In genomic region chr19:2546128-2547032, GRCh38 we compare ENCODE assay signal across 8 cellular contexts.
A peak's percentile ranks its signal among the peaks of the same experiment; 100 is the strongest.
DNase-seq lines count a peak whose midpoint lies in the region; ATAC-seq, FAIRE-seq and TF ChIP-seq lines count a peak whose summit lies in the region.

No MANE protein-coding gene starts in this region.

- peak overlapping the region; percentile 42 for H3K56ac ChIP-seq in mesendoderm (ENCODE audit: low read length)

- WGBS in mesendoderm (ENCODE audit: extremely low coverage, insufficient coverage, low lambda C conversion rate) = no CpG with 5 or more reads among the region's 50 CpGs
- 87% methylated on average over 50 of the region's 50 CpGs for WGBS in thymus

- no peak overlapping the region for H2AK5ac ChIP-seq in mesendoderm (ENCODE audit: low read length)

- no peak for TF ChIP-seq POLR2A in GM12892 (IDR thresholded peaks at IDR 0.05; ENCODE audit: low read depth, low read length)

- H3K4me1 ChIP-seq in duodenal mucosa (ENCODE audit: control insufficient read depth in 1 of 2, insufficient read depth in 2 of 2, low read length in 2 of 2) (peaks cover 14 to 36% of the 10 kb centered on the region in 2 donors), mesendoderm (ENCODE audit: control insufficient read depth, low read depth, low read length) (peaks cover 2% of the 10 kb centered on the region), thymus (ENCODE audit: control insufficient read depth, insufficient read depth, low read length) (peaks cover 10% of the 10 kb centered on the region)

- ATAC-seq in HG03175 (IDR thresholded peaks at IDR 0.05; ENCODE audit: unreplicated experiment) = no peak

- H3K18ac ChIP-seq in mesendoderm (ENCODE audit: low read length) = peak overlapping the region; percentile 16

- no peaks in the 10 kb centered on the region for H3K79me1 ChIP-seq in mesendoderm (ENCODE audit: low read length)

- no peak overlapping the region for H4K5ac ChIP-seq in mesendoderm (ENCODE audit: low read length)

- H3K27ac ChIP-seq in duodenal mucosa (ENCODE audit: low read depth, low read length) (peak overlapping the region; percentile 77), mesendoderm (ENCODE audit: low read depth, low read length) (no peak overlapping the region), thymus (ENCODE audit: low read depth) (peak overlapping the region; percentile 31)

- H2BK120ac ChIP-seq in mesendoderm (ENCODE audit: low read depth, low read length) = no peak overlapping the region

- H3K27me3 ChIP-seq in duodenal mucosa (ENCODE audit: control insufficient read depth in 1 of 2, insufficient read depth in 2 of 2, low read length in 2 of 2) (no peaks in the 10 kb centered on the region), mesendoderm (ENCODE audit: insufficient read depth, low read length, poor library complexity) (no peaks in the 10 kb centered on the region), thymus (ENCODE audit: control insufficient read depth, insufficient read depth) (no peaks in the 10 kb centered on the region)

- H4K8ac ChIP-seq in mesendoderm (ENCODE audit: low read depth, low read length) = no peak overlapping the region

- H3K23ac ChIP-seq in mesendoderm (ENCODE audit: low read length) = no peak overlapping the region

- no peak overlapping the region for H2BK5ac ChIP-seq in mesendoderm (ENCODE audit: low read length)

- no peaks in the 10 kb centered on the region for H3K36me3 ChIP-seq in duodenal mucosa (ENCODE audit: control insufficient read depth in 1 of 2, insufficient read depth in 2 of 2, low read length in 2 of 2)
- H3K36me3 ChIP-seq in mesendoderm (ENCODE audit: control insufficient read depth, insufficient read depth, low read length) = no peaks in the 10 kb centered on the region
- no peaks in the 10 kb centered on the region for H3K36me3 ChIP-seq in thymus (ENCODE audit: control insufficient read depth, insufficient read depth)

- FAIRE-seq in GM12892 (lab: Jason Lieb, UNC) = no peak

- no peak overlapping the region for H2BK15ac ChIP-seq in mesendoderm (replicated peaks; ENCODE audit: low read depth)

- H3K79me2 ChIP-seq in mesendoderm (ENCODE audit: control insufficient read depth, insufficient read depth, low read length) = no peaks in the 10 kb centered on the region

- H3K4ac ChIP-seq in mesendoderm (ENCODE audit: low read depth, low read length) = peak overlapping the region; percentile 5

- H3K9ac ChIP-seq in duodenal mucosa (ENCODE audit: low read depth in 1 of 2, low read length in 2 of 2) (peak overlapping the region in 1 of 2 donors; percentile 59), mesendoderm (ENCODE audit: low read length) (no peak overlapping the region)

- no peak overlapping the region for H3K4me2 ChIP-seq in mesendoderm (ENCODE audit: low read length)

- H3K4me3 ChIP-seq in duodenal mucosa (ENCODE audit: low read depth in 1 of 2, low read length in 2 of 2) = peak overlapping the region in 1 of 2 donors; percentile 40
- no peak overlapping the region for H3K4me3 ChIP-seq in mesendoderm (ENCODE audit: low read length)
- no peak overlapping the region for H3K4me3 ChIP-seq in thymus (ENCODE audit: low read length)

- H3K9me3 ChIP-seq in duodenal mucosa (ENCODE audit: control insufficient read depth in 1 of 2, low read length in 2 of 2) (no peaks in the 10 kb centered on the region), thymus (ENCODE audit: control insufficient read depth) (no peaks in the 10 kb centered on the region)

- peak; percentile 88 for DNase-seq in NOMO-1 treated with dmso at 0.1 percent for 144 hours (lab: John Stamatoyannopoulos, UW; ENCODE audit: unreplicated experiment)
- peak; percentile 64 for DNase-seq in mesendoderm
- no peak for DNase-seq in GM12892 (ENCODE audit: insufficient read length)
- no peak for DNase-seq in NCI-H2171 (lab: John Stamatoyannopoulos, UW)
- DNase-seq in activated CD8-positive, alpha-beta memory T cell treated with anti-CD3 and anti-CD28 coated beads, Interleukin-2, amount 50 U/mL, for 4 hours = no peak

Comparison
In these comparisons a context has a peak if more than half of its experiments do, and no peak if none do; other contexts are left out.
1. DNase-seq: peak in NOMO-1 treated with dmso at 0.1 percent for 144 hours (single experiment) and mesendoderm (single experiment); none in GM12892 (single experiment), NCI-H2171 (single experiment) and activated CD8-positive, alpha-beta memory T cell treated with anti-CD3 and anti-CD28 coated beads, Interleukin-2, amount 50 U/mL, for 4 hours (single experiment).